ENCODE assay signal across 9 cellular contexts in the genomic region with DNA sequence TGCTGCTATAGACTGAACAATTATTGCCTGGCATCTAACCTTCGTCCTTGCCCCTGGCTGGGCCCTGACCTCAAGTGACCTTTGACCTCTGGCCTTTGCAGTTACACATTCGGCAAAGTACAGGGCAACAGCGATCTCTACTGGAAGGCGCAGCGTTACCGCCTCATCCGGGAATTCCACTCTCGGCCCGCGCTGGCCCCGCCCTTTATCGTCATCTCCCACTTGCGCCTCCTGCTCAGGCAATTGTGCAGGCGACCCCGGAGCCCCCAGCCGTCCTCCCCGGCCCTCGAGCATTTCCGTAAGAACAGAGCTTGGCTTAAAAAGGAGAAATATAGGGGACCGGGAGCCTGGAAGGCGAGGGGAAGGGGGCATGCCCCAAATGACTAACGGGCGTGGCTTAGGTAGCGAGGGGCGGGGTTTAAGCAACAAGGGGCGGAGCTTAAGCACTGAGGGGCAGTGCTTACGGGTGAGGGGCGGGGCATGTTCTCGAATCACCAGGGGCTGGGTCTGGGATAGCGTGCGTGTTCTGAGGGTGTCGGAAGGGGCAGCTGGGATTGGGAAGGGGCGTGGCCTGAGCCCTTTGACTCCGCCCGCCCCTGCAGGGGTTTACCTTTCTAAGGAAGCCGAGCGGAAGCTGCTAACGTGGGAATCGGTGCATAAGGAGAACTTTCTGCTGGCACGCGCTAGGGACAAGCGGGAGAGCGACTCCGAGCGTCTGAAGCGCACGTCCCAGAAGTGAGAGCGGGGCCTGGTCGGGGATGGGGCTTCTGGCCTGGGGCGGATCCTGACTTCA. TPM values are rescaled to one million over a fixed set of nuclear protein-coding genes. Genes with fewer than 3 reads are reported as not detected.
DNase-seq lines count a peak whose midpoint lies in the region; ATAC-seq and TF ChIP-seq lines count a peak whose summit lies in the region.
"Had no signal": no experiment of that assay in that cellular context is flagged by ENCODE, and none has a peak within 500 bp of the region (broad histone marks: within the 10 kb centered on the region; RNA-seq: fewer than 3 reads in every experiment).

No MANE protein-coding gene starts in this region.

- POLR2A ChIA-PET in activated B cell treated with CpG ODN at 0.5 μM for 24 hours (lab: Charles Lee): interaction anchor here (0.6 kb wide), 1 partner anchor 96 kb away, joined by 4 read pairs; no protein-coding TSS in a partner anchor

- intact Hi-C loops in activated B cell treated with CpG ODN at 0.5 μM for 24 hours (cut with micrococcal nuclease): no loop called here
- intact Hi-C loops in ovary (cut with DNase I): loop anchor here in 2 of 4 donors (5.0 to 10.0 kb wide), 2 partner anchors 113 to 116 kb away; no protein-coding TSS in a partner anchor

- H2AFZ ChIP-seq in DND-41 (ENCODE audit: low read depth, low read length): no peak overlapping the region

- no peaks in the 10 kb centered on the region for H3K36me3 Mint-ChIP-seq in activated B cell treated with CpG ODN at 0.5 μM for 24 hours (ENCODE audit: low read depth)

- H3K27me3 ChIP-seq in DND-41 (ENCODE audit: insufficient read depth, low read length, poor library complexity) (no peaks in the 10 kb centered on the region), ovary (no peaks in the 10 kb centered on the region)

- H4K20me1 ChIP-seq in DND-41 (ENCODE audit: insufficient read depth, low read length): no peaks in the 10 kb centered on the region

- H3K36me3 ChIP-seq in DND-41 (ENCODE audit: insufficient read depth, low read length) (no peaks in the 10 kb centered on the region), ovary (no peaks in the 10 kb centered on the region)

- H3K79me2 ChIP-seq in DND-41 (ENCODE audit: insufficient read depth, low read length): no peaks in the 10 kb centered on the region

- no peaks in the 10 kb centered on the region for H3K9me3 ChIP-seq in DND-41 (ENCODE audit: insufficient read depth, low read length, severe bottlenecking)
- no peaks in the 10 kb centered on the region for H3K9me3 ChIP-seq in ovary

- H3K9ac ChIP-seq in DND-41 (ENCODE audit: low read depth, low read length): no peak overlapping the region

- H3K4me1 ChIP-seq in DND-41 (ENCODE audit: insufficient read depth, low read length) (peaks cover 7% of the 10 kb centered on the region; the same call in 1 of the 2 replicates), ovary (ENCODE audit: insufficient read depth) (peaks cover 6% of the 10 kb centered on the region)

- DNase-seq in DND-41: peak; percentile 26
- DNase-seq in activated B cell treated with CpG ODN at 0.5 μM for 24 hours: peak; percentile 32
- peak; percentile 41 for DNase-seq in epithelial cell of esophagus (ENCODE audit: low read depth)
- DNase-seq in ovary: peak; percentile 25 to 70 (median 61)
- DNase-seq in cortex of kidney (lab: John Stamatoyannopoulos, UW): no peak
- no peak for DNase-seq in NCI-H2029 treated with DMSO at 0.1 percent for 48 hours (lab: John Stamatoyannopoulos, UW)
- no peak for DNase-seq in NCI-H2029 (lab: John Stamatoyannopoulos, UW)
- DNase-seq: NCI-H524 treated with DMSO at 0.1 percent for 48 hours had no signal

- H3K27ac ChIP-seq in DND-41 (ENCODE audit: low read length) (no peak overlapping the region), ovary (no peak overlapping the region)

- no peak for TF ChIP-seq EP300 in ovary (IDR thresholded peaks at IDR 0.05)

- no peak overlapping the region for H3K4me2 ChIP-seq in DND-41 (ENCODE audit: insufficient read depth, low read length)

- H3K4me1 Mint-ChIP-seq in activated B cell treated with CpG ODN at 0.5 μM for 24 hours: peaks cover 43% of the 10 kb centered on the region

- no peaks in the 10 kb centered on the region for H3K27me3 Mint-ChIP-seq in activated B cell treated with CpG ODN at 0.5 μM for 24 hours

- H3K4me3 ChIP-seq in DND-41 (ENCODE audit: low read depth in 1 of 2, low read length in 2 of 2): no peak overlapping the region
- H3K4me3 ChIP-seq in epithelial cell of esophagus (ENCODE audit: low read length): no peak overlapping the region
- peak overlapping the region; percentile 23 for H3K4me3 ChIP-seq in ovary

- ATAC-seq in DND-41 (ENCODE audit: insufficient read depth, low read depth) (no peak), activated B cell treated with CpG ODN at 0.5 μM for 24 hours (ENCODE audit: low read depth) (peak; percentile 83), GM19452 (IDR thresholded peaks at IDR 0.05; ENCODE audit: unreplicated experiment) (no peak)

- CTCF ChIA-PET in activated B cell treated with CpG ODN at 0.5 μM for 24 hours (lab: Charles Lee): interaction anchor here (1.0 to 4.5 kb wide), 3 partner anchors 11 to 422 kb away, joined by 3 to 49 read pairs (median 4); no protein-coding TSS in a partner anchor

- no peaks in the 10 kb centered on the region for H3K9me3 Mint-ChIP-seq in activated B cell treated with CpG ODN at 0.5 μM for 24 hours

- 16 to 32% (median 27%) methylated on average over 50 of the region's 50 CpGs for WGBS in ovary, 3 donors

- H3K4me3 Mint-ChIP-seq in activated B cell treated with CpG ODN at 0.5 μM for 24 hours: peak overlapping the region; percentile 57

- H3K27ac Mint-ChIP-seq in activated B cell treated with CpG ODN at 0.5 μM for 24 hours: no peak overlapping the region

- no peak for TF ChIP-seq POLR2A in ovary (IDR thresholded peaks at IDR 0.05)

- TF ChIP-seq CTCF in DND-41 (IDR thresholded peaks at IDR 0.05; ENCODE audit: borderline replicate concordance, extremely low read depth, low read length, poor library complexity, severe bottlenecking): no peak
- TF ChIP-seq CTCF in activated B cell treated with CpG ODN at 0.5 μM for 24 hours (IDR thresholded peaks at IDR 0.05): no peak
- TF ChIP-seq CTCF in epithelial cell of esophagus (IDR thresholded peaks at IDR 0.05; ENCODE audit: insufficient read depth, low read depth, low read length, missing control alignments): no peak
- no peak for TF ChIP-seq CTCF in ovary (IDR thresholded peaks at IDR 0.05)

RNA-seq across cellular contexts. Expression of gene TRPM4, which starts 52.7 kb away (rescaled TPM):
- not detected in 2 replicates for total RNA-seq in activated B cell treated with CpG ODN at 0.5 μM for 24 hours
- total RNA-seq in ovary: 10 to 100 TPM in 2 of 7 donors, 1 to 10 TPM in 5; 1.2 to 12.2 (median 8.2) TPM
- polyA plus RNA-seq in ovary: 1 to 10 TPM; 1.1 to 5.1 TPM

RNA-seq across cellular contexts. Expression of gene HRC, which starts 55.1 kb away (rescaled TPM):
- not detected in 2 replicates for total RNA-seq in activated B cell treated with CpG ODN at 0.5 μM for 24 hours
- total RNA-seq in ovary: 1 to 10 TPM in 5 of 7 donors, under 1 TPM in 2; 0.36 to 3.0 (median 2.1) TPM
- polyA plus RNA-seq in ovary: 10 to 100 TPM in 1 of 2 donors, 1 to 10 TPM in 1; 4.0 to 10.5 TPM

Comparison
In these comparisons a context has a peak if more than half of its experiments do, and no peak if none do; other contexts are left out.
1. DNase-seq: peak in DND-41 (single experiment), activated B cell treated with CpG ODN at 0.5 μM for 24 hours (single experiment), epithelial cell of esophagus (single experiment) and ovary (5 of 5); none in cortex of kidney (single experiment), NCI-H2029 treated with DMSO at 0.1 percent for 48 hours (single experiment) and NCI-H2029 (single experiment).